In the genomic region with DNA sequence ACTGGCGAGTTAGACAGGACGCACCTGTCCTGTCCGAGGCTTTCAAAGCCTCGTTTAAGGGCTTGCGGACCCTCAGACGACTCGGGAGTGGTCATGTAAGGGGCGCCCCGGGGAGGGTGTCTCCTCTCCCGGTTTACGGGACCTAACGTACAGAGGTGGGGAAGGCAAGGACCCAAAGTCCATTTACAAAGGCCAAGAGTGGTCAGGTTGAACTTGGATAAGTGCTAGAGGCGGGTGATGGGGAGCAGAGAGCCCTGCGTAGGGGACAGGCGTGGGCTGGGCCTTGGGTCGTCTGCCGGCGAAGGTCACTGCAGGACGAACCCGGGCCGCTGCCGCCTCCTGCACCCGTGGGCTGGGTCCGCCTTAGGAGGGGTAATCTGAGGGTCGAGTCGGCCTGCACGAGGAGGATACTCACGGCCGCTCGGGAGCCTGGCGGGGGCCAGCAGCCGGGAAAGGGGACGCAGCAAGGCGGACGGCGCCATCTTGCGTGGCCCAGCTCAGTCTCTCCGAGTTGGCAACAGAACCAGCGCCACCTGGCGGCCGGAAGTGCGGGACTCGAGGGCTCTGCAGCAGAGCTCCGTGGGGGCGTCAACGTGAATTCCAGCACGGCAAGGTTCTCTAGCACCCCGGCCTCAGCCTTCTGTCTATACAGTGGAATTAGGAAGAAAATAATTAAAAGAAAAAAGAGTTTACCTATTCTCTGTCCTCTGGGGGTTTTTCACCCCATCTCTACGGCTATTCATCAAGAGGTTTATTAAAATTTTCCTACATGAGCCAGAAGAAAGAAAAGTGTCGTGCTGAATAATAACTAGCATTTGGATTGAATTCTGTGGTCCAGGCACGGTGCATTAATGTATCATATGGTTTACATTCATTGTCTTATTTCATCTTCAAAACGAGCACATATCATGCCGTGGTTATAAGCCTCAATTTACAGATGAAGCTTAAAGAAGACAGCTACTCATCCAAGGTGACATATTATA, we compare ENCODE assay signal across 1 cellular context.
TF ChIP-seq lines count a peak whose summit lies in the region.

No MANE protein-coding gene starts in this region.

TF ChIP-seq in K562, 482 proteins besides CTCF, POLR2A, EP300 and RAD21 (continued from another document and continues in another):
- TF ChIP-seq, protein P1, sequence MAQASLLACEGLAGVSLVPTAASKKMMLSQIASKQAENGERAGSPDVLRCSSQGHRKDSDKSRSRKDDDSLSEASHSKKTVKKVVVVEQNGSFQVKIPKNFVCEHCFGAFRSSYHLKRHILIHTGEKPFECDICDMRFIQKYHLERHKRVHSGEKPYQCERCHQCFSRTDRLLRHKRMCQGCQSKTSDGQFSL (CRISPR knock-in tag; IDR thresholded peaks at IDR 0.05): peak; percentile 60
- TF ChIP-seq, protein P1 (tag; IDR thresholded peaks at IDR 0.05): no peak
- no peak for TF ChIP-seq ZC3H11A (IDR thresholded peaks at IDR 0.05; ENCODE audit: low read depth, low read length)
- TF ChIP-seq RBM25 (IDR thresholded peaks at IDR 0.05; ENCODE audit: low read depth, low read length, severe bottlenecking): no peak
- TF ChIP-seq RBM34 (IDR thresholded peaks at IDR 0.05; ENCODE audit: borderline replicate concordance, insufficient read depth, low read length): no peak
- TF ChIP-seq SOX6 (IDR thresholded peaks at IDR 0.05): peak; percentile 57; the same call in 1 of the 2 replicates
- 0 out of 2 replicates have a peak, but pooled peaks have one; percentile 35 for TF ChIP-seq ZNF165 (CRISPR knock-in tag; IDR thresholded peaks at IDR 0.05; ENCODE audit: borderline replicate concordance)
- TF ChIP-seq DPF2 (IDR thresholded peaks at IDR 0.05): no peak
- TF ChIP-seq EGR1 (conservative IDR thresholded peaks at IDR 0.05): peak; percentile 77
- 0 out of 2 replicates have a peak, but pooled peaks have one; percentile 38 for TF ChIP-seq NCOA1 (IDR thresholded peaks at IDR 0.05; ENCODE audit: low read depth)
- peak; percentile 32; the same call in 1 of the 2 replicates for TF ChIP-seq SMARCA4 (IDR thresholded peaks at IDR 0.05)
- TF ChIP-seq ZNF431 (CRISPR knock-in tag; IDR thresholded peaks at IDR 0.05): peak; percentile 78
- TF ChIP-seq HDAC8 (tag; IDR thresholded peaks at IDR 0.05): 0 out of 2 replicates have a peak, but pooled peaks have one; percentile 75
- TF ChIP-seq SIN3A (IDR thresholded peaks at IDR 0.05; ENCODE audit: borderline replicate concordance in 2 of 2, control insufficient read depth in 1 of 2, low read depth in 2 of 2, low read length in 2 of 2): peak; percentile 34 to 79; a peak in 2 of 4 replicates
- no peak for TF ChIP-seq GTF2E2 (tag; IDR thresholded peaks at IDR 0.05)
- no peak for TF ChIP-seq NR3C1 (CRISPR knock-in tag; IDR thresholded peaks at IDR 0.05)
- TF ChIP-seq FOXK1 (CRISPR knock-in tag; IDR thresholded peaks at IDR 0.05; ENCODE audit: borderline replicate concordance): 0 out of 2 replicates have a peak, but pooled peaks have one; percentile 20
- TF ChIP-seq PHF8 (IDR thresholded peaks at IDR 0.05; ENCODE audit: borderline replicate concordance, low read length): peak; percentile 89; the same call in 1 of the 2 replicates
- TF ChIP-seq, protein P2, sequence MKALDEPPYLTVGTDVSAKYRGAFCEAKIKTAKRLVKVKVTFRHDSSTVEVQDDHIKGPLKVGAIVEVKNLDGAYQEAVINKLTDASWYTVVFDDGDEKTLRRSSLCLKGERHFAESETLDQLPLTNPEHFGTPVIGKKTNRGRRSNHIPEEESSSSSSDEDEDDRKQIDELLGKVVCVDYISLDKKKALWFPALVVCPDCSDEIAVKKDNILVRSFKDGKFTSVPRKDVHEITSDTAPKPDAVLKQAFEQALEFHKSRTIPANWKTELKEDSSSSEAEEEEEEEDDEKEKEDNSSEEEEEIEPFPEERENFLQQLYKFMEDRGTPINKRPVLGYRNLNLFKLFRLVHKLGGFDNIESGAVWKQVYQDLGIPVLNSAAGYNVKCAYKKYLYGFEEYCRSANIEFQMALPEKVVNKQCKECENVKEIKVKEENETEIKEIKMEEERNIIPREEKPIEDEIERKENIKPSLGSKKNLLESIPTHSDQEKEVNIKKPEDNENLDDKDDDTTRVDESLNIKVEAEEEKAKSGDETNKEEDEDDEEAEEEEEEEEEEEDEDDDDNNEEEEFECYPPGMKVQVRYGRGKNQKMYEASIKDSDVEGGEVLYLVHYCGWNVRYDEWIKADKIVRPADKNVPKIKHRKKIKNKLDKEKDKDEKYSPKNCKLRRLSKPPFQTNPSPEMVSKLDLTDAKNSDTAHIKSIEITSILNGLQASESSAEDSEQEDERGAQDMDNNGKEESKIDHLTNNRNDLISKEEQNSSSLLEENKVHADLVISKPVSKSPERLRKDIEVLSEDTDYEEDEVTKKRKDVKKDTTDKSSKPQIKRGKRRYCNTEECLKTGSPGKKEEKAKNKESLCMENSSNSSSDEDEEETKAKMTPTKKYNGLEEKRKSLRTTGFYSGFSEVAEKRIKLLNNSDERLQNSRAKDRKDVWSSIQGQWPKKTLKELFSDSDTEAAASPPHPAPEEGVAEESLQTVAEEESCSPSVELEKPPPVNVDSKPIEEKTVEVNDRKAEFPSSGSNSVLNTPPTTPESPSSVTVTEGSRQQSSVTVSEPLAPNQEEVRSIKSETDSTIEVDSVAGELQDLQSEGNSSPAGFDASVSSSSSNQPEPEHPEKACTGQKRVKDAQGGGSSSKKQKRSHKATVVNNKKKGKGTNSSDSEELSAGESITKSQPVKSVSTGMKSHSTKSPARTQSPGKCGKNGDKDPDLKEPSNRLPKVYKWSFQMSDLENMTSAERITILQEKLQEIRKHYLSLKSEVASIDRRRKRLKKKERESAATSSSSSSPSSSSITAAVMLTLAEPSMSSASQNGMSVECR (CRISPR knock-in tag; IDR thresholded peaks at IDR 0.05): peak; percentile 76
- peak; percentile 89 for TF ChIP-seq GABPA (tag; conservative IDR thresholded peaks at IDR 0.05; ENCODE audit: low read depth)
- TF ChIP-seq, protein P3, sequence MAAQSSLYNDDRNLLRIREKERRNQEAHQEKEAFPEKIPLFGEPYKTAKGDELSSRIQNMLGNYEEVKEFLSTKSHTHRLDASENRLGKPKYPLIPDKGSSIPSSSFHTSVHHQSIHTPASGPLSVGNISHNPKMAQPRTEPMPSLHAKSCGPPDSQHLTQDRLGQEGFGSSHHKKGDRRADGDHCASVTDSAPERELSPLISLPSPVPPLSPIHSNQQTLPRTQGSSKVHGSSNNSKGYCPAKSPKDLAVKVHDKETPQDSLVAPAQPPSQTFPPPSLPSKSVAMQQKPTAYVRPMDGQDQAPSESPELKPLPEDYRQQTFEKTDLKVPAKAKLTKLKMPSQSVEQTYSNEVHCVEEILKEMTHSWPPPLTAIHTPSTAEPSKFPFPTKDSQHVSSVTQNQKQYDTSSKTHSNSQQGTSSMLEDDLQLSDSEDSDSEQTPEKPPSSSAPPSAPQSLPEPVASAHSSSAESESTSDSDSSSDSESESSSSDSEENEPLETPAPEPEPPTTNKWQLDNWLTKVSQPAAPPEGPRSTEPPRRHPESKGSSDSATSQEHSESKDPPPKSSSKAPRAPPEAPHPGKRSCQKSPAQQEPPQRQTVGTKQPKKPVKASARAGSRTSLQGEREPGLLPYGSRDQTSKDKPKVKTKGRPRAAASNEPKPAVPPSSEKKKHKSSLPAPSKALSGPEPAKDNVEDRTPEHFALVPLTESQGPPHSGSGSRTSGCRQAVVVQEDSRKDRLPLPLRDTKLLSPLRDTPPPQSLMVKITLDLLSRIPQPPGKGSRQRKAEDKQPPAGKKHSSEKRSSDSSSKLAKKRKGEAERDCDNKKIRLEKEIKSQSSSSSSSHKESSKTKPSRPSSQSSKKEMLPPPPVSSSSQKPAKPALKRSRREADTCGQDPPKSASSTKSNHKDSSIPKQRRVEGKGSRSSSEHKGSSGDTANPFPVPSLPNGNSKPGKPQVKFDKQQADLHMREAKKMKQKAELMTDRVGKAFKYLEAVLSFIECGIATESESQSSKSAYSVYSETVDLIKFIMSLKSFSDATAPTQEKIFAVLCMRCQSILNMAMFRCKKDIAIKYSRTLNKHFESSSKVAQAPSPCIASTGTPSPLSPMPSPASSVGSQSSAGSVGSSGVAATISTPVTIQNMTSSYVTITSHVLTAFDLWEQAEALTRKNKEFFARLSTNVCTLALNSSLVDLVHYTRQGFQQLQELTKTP (IDR thresholded peaks at IDR 0.05; ENCODE audit: low read depth in 1 of 2, partially characterized antibody in 2 of 2): no peak
- peak; percentile 75 for TF ChIP-seq POLR2B (IDR thresholded peaks at IDR 0.05; ENCODE audit: low read depth, partially characterized antibody)
- peak; percentile 13; the same call in 1 of the 2 replicates for TF ChIP-seq ARID2 (IDR thresholded peaks at IDR 0.05)
- TF ChIP-seq ZNF316 (IDR thresholded peaks at IDR 0.05): 0 out of 2 replicates have a peak, but pooled peaks have one; percentile 21
- peak; percentile 94 for TF ChIP-seq RBBP5 (IDR thresholded peaks at IDR 0.05; ENCODE audit: borderline replicate concordance, insufficient read depth, low read length, poor library complexity, severe bottlenecking)
- no peak for TF ChIP-seq POLR3G (IDR thresholded peaks at IDR 0.05; ENCODE audit: extremely low read depth, insufficient read length, insufficient replicate concordance)
- no peak for TF ChIP-seq ZNF408 (CRISPR knock-in tag; IDR thresholded peaks at IDR 0.05; ENCODE audit: low read depth)
- TF ChIP-seq MCM3 (IDR thresholded peaks at IDR 0.05): no peak
- no peak for TF ChIP-seq ZBTB8A (IDR thresholded peaks at IDR 0.05; ENCODE audit: partially characterized antibody)
- TF ChIP-seq KAT8 (IDR thresholded peaks at IDR 0.05; ENCODE audit: low read depth): no peak
- TF ChIP-seq, protein P4, sequence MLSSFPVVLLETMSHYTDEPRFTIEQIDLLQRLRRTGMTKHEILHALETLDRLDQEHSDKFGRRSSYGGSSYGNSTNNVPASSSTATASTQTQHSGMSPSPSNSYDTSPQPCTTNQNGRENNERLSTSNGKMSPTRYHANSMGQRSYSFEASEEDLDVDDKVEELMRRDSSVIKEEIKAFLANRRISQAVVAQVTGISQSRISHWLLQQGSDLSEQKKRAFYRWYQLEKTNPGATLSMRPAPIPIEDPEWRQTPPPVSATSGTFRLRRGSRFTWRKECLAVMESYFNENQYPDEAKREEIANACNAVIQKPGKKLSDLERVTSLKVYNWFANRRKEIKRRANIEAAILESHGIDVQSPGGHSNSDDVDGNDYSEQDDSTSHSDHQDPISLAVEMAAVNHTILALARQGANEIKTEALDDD (IDR thresholded peaks at IDR 0.05): peak; percentile 17; the same call in 1 of the 2 replicates
- 0 out of 2 replicates have a peak, but pooled peaks have one; percentile 21 for TF ChIP-seq GTF2A2 (tag; IDR thresholded peaks at IDR 0.05)
- TF ChIP-seq ZKSCAN1 (IDR thresholded peaks at IDR 0.05; ENCODE audit: low read depth, low read length): 0 out of 2 replicates have a peak, but pooled peaks have one; percentile 37
- peak; percentile 94 for TF ChIP-seq NFRKB (IDR thresholded peaks at IDR 0.05; ENCODE audit: low read depth)
- TF ChIP-seq SAFB2 (IDR thresholded peaks at IDR 0.05; ENCODE audit: borderline replicate concordance, low read depth, low read length, severe bottlenecking): no peak
- TF ChIP-seq KLF1 (tag; IDR thresholded peaks at IDR 0.05): peak; percentile 86
- peak; percentile 71; the same call in 1 of the 2 replicates for TF ChIP-seq ZNF583 (CRISPR knock-in tag; IDR thresholded peaks at IDR 0.05)
- TF ChIP-seq CCAR2 (IDR thresholded peaks at IDR 0.05; ENCODE audit: low read depth, low read length): no peak
- no peak for TF ChIP-seq FOSL1 (tag; conservative IDR thresholded peaks at IDR 0.05)
- peak; percentile 85 for TF ChIP-seq MYC (IDR thresholded peaks at IDR 0.05; ENCODE audit: low read depth, low read length)
- 0 out of 2 replicates have a peak, but pooled peaks have one; percentile 40 for TF ChIP-seq MYC (CRISPR knock-in tag; IDR thresholded peaks at IDR 0.05; ENCODE audit: borderline replicate concordance, low read depth)
- no peak for TF ChIP-seq GTF2F1 (IDR thresholded peaks at IDR 0.05; ENCODE audit: low read depth, low read length)
- peak; percentile 89 for TF ChIP-seq KDM5B (IDR thresholded peaks at IDR 0.05; ENCODE audit: insufficient replicate concordance, low read depth, low read length)
- TF ChIP-seq, protein P5, sequence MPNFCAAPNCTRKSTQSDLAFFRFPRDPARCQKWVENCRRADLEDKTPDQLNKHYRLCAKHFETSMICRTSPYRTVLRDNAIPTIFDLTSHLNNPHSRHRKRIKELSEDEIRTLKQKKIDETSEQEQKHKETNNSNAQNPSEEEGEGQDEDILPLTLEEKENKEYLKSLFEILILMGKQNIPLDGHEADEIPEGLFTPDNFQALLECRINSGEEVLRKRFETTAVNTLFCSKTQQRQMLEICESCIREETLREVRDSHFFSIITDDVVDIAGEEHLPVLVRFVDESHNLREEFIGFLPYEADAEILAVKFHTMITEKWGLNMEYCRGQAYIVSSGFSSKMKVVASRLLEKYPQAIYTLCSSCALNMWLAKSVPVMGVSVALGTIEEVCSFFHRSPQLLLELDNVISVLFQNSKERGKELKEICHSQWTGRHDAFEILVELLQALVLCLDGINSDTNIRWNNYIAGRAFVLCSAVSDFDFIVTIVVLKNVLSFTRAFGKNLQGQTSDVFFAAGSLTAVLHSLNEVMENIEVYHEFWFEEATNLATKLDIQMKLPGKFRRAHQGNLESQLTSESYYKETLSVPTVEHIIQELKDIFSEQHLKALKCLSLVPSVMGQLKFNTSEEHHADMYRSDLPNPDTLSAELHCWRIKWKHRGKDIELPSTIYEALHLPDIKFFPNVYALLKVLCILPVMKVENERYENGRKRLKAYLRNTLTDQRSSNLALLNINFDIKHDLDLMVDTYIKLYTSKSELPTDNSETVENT (CRISPR knock-in tag; IDR thresholded peaks at IDR 0.05): peak; percentile 35; the same call in 1 of the 2 replicates
- TF ChIP-seq, protein P6, sequence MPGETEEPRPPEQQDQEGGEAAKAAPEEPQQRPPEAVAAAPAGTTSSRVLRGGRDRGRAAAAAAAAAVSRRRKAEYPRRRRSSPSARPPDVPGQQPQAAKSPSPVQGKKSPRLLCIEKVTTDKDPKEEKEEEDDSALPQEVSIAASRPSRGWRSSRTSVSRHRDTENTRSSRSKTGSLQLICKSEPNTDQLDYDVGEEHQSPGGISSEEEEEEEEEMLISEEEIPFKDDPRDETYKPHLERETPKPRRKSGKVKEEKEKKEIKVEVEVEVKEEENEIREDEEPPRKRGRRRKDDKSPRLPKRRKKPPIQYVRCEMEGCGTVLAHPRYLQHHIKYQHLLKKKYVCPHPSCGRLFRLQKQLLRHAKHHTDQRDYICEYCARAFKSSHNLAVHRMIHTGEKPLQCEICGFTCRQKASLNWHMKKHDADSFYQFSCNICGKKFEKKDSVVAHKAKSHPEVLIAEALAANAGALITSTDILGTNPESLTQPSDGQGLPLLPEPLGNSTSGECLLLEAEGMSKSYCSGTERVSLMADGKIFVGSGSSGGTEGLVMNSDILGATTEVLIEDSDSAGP (CRISPR knock-in tag; IDR thresholded peaks at IDR 0.05): no peak
- TF ChIP-seq ETV6 (IDR thresholded peaks at IDR 0.05; ENCODE audit: borderline replicate concordance in 1 of 2, low read depth in 2 of 2, low read length in 1 of 2): 0 out of 4 replicates have a peak, but pooled peaks of 1 of the 2 experiments have one; percentile 33
- no peak for TF ChIP-seq ETV6 (CRISPR knock-in tag; IDR thresholded peaks at IDR 0.05; ENCODE audit: borderline replicate concordance)
- TF ChIP-seq POLR3A (IDR thresholded peaks at IDR 0.05; ENCODE audit: borderline replicate concordance, extremely low read depth, insufficient read depth, insufficient read length): no peak
